ENCODE assay signal across 9 cellular contexts in the genomic region with DNA sequence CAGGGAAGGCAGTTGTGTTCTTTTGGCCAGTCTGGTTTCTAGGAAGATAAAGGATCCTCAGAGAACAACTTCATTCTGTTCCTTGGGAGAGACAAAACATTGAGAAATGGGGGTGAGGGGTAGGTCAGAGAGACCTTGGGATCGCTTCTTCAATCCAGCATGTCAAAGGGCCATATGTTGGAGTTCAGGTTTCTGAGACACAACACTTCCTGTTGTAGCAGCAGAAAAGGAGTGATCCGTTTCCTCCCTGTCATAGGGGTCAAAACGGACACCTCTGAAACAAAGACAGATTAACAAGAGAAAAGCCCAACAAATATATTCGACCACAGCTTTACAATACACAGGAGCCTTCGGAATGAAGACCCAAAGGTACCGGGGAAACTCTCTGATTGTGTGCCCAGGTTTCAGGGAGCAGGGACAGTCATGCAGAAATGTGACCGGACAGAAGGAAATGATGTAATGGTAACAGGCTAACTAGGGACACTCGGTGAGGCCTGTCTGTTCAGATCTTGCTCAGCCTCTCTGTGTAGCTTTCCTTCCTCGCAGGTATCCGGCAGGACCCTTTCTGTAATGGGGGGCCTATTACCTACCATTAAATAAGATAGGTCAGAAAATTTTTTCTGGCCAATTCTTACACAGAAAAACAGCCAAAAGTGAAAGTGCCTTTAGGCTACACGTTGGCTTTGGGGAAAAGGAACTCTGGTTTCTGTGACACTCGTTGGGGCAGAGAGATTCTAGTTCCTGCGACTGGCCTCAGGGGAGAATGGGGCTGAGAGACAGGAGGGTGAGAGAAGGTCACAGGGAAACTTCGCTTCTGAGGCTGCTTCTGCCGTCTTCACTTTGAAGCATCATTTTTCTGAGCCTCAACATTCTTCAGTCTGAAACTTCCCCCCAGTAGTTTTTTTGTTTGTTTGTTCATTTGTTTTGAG.
A peak's percentile ranks its signal among the peaks of the same experiment; 100 is the strongest.
DNase-seq lines count a peak whose midpoint lies in the region; ATAC-seq and TF ChIP-seq lines count a peak whose summit lies in the region.
"Had no signal": no experiment of that assay in that cellular context is flagged by ENCODE, and none has a peak within 500 bp of the region (broad histone marks: within the 10 kb centered on the region; RNA-seq: fewer than 3 reads in every experiment).

No MANE protein-coding gene starts in this region.

- ATAC-seq in GM19043 (IDR thresholded peaks at IDR 0.05; ENCODE audit: low read depth, unreplicated experiment) (peak; percentile 60), HG02938 (IDR thresholded peaks at IDR 0.05; ENCODE audit: unreplicated experiment) (peak; percentile 54), mucosa of descending colon (no peak)

- no peak overlapping the region for H3K9ac ChIP-seq in rectal smooth muscle tissue (ENCODE audit: low read length)

- H3K27ac ChIP-seq in breast epithelium: peak overlapping the region; percentile 34 to 44
- H3K27ac ChIP-seq in rectal smooth muscle tissue (ENCODE audit: low read depth, low read length): no peak overlapping the region

- TF ChIP-seq POLR2A in breast epithelium (IDR thresholded peaks at IDR 0.05): no peak

- H3K4me1 ChIP-seq in breast epithelium (no peaks in the 10 kb centered on the region), rectal smooth muscle tissue (ENCODE audit: control insufficient read depth, insufficient read depth, low read length) (no peaks in the 10 kb centered on the region), mucosa of descending colon (ENCODE audit: low read depth) (no peaks in the 10 kb centered on the region)

- H3K27me3 ChIP-seq in breast epithelium (no peaks in the 10 kb centered on the region), rectal smooth muscle tissue (ENCODE audit: control insufficient read depth, insufficient read depth, low read length) (no peaks in the 10 kb centered on the region)

- DNase-seq in breast epithelium (ENCODE audit: low spot score in 2 of 2) (no peak), mucosa of descending colon (no peak), SK-N-DZ (ENCODE audit: low spot score) (no peak), mucosa of gallbladder (ENCODE audit: low spot score) (no peak)
- DNase-seq in activated effector memory CD4-positive, alpha-beta T cell treated with anti-CD3 and anti-CD28 coated beads, Interleukin-2, amount 50 U/mL, for 16 hours: no peak
- DNase-seq: EL had no signal

- intact Hi-C loops in breast epithelium (cut with DNase I; ENCODE audit: low total_unique reads): no loop called here
- intact Hi-C loops in mucosa of descending colon (cut with DNase I, micrococcal nuclease): no loop called here

- no peaks in the 10 kb centered on the region for H3K36me3 ChIP-seq in breast epithelium
- no peaks in the 10 kb centered on the region for H3K36me3 ChIP-seq in rectal smooth muscle tissue (ENCODE audit: control insufficient read depth, insufficient read depth, low read length)
- H3K36me3 ChIP-seq in mucosa of descending colon (ENCODE audit: low read depth): no peaks in the 10 kb centered on the region

- H3K4me3 ChIP-seq in breast epithelium (no peak overlapping the region), rectal smooth muscle tissue (ENCODE audit: low read length) (peak overlapping the region; percentile 0), mucosa of descending colon (no peak overlapping the region)

- TF ChIP-seq CTCF in breast epithelium (IDR thresholded peaks at IDR 0.05) (no peak), mucosa of descending colon (IDR thresholded peaks at IDR 0.05) (no peak)

- H3K9me3 ChIP-seq in breast epithelium: no peaks in the 10 kb centered on the region
- no peaks in the 10 kb centered on the region for H3K9me3 ChIP-seq in mucosa of descending colon
